13 cellular contexts compared by ENCODE assay signal in genomic region chr1:160627677-160628289, GRCh38. TPM values are rescaled to one million over a fixed set of nuclear protein-coding genes. Genes with fewer than 3 reads are reported as not detected.
DNase-seq lines count a peak whose midpoint lies in the region; ATAC-seq and TF ChIP-seq lines count a peak whose summit lies in the region.
"Not testable (repeated sequence)": the region's sequence is repeated elsewhere in the genome, so short reads cannot be mapped to it uniquely, and the experiment has no call there.
"Had no signal": no experiment of that assay in that cellular context is flagged by ENCODE, and none has a peak within 500 bp of the region (broad histone marks: within the 10 kb centered on the region; RNA-seq: fewer than 3 reads in every experiment).

No MANE protein-coding gene starts in this region.

- H3K4me3 Mint-ChIP-seq in CD8-positive, alpha-beta T cell: peak overlapping the region; percentile 42
- H3K4me3 Mint-ChIP-seq in memory B cell: not testable (repeated sequence)
- H3K4me3 Mint-ChIP-seq in stimulated activated naive CD8-positive, alpha-beta T cell treated with anti-CD3 and anti-CD28 coated beads, Interleukin-15, Interleukin-2, amounts not matched to agents 100 ng/mL and 50 ng/mL, for 24 hours: peak overlapping the region; percentile 79

- not testable (repeated sequence) for H3K27me3 Mint-ChIP-seq in CD8-positive, alpha-beta T cell (ENCODE audit: low read depth); memory B cell; stimulated activated naive CD8-positive, alpha-beta T cell treated with anti-CD3 and anti-CD28 coated beads, Interleukin-15, Interleukin-2, amounts not matched to agents 100 ng/mL and 50 ng/mL, for 24 hours

- H3K36me3 ChIP-seq in CD8-positive, alpha-beta T cell (ENCODE audit: insufficient read depth, low read length); KOPT-K1 (ENCODE audit: insufficient read depth, low read length): not testable (repeated sequence)

- intact Hi-C loops in CD8-positive, alpha-beta T cell (cut with DNase I, micrococcal nuclease): loop anchor here in 1 of 2 experiments (2.0 kb wide), 2 partner anchors 47 to 83 kb away; partner anchors contain the start of gene CD48

- H3K4me3 ChIP-seq in CD8-positive, alpha-beta T cell (ENCODE audit: low read depth, low read length): not testable (repeated sequence)

- not testable (repeated sequence) for H3K9me3 ChIP-seq in CD8-positive, alpha-beta T cell (ENCODE audit: low read length); KOPT-K1 (ENCODE audit: insufficient read depth, low read length, poor library complexity, severe bottlenecking)

- CTCF ChIA-PET in CD8-positive, alpha-beta T cell (lab: Charles Lee): interaction anchor here (1.0 to 10.0 kb wide), 10 partner anchors 9 to 209 kb away, joined by 3 to 75 read pairs (median 7); partner anchors contain the start of gene SLAMF1

- peaks cover 99% of the 10 kb centered on the region for H3K4me1 Mint-ChIP-seq in CD8-positive, alpha-beta T cell (ENCODE audit: low read depth)
- H3K4me1 Mint-ChIP-seq in memory B cell: peaks cover 65% of the 10 kb centered on the region
- H3K4me1 Mint-ChIP-seq in stimulated activated naive CD8-positive, alpha-beta T cell treated with anti-CD3 and anti-CD28 coated beads, Interleukin-15, Interleukin-2, amounts not matched to agents 100 ng/mL and 50 ng/mL, for 24 hours (ENCODE audit: low read depth): peaks cover 99% of the 10 kb centered on the region

- peak overlapping the region; percentile 97 for H3K27ac Mint-ChIP-seq in CD8-positive, alpha-beta T cell
- H3K27ac Mint-ChIP-seq in memory B cell: peak overlapping the region; percentile 76
- peak overlapping the region; percentile 99 for H3K27ac Mint-ChIP-seq in stimulated activated naive CD8-positive, alpha-beta T cell treated with anti-CD3 and anti-CD28 coated beads, Interleukin-15, Interleukin-2, amounts not matched to agents 100 ng/mL and 50 ng/mL, for 24 hours

- not testable (repeated sequence) for TF ChIP-seq CTCF in CD8-positive, alpha-beta T cell (IDR thresholded peaks at IDR 0.05)

- not testable (repeated sequence) for H3K9me3 Mint-ChIP-seq in CD8-positive, alpha-beta T cell; memory B cell; stimulated activated naive CD8-positive, alpha-beta T cell treated with anti-CD3 and anti-CD28 coated beads, Interleukin-15, Interleukin-2, amounts not matched to agents 100 ng/mL and 50 ng/mL, for 24 hours

- DNase-seq in CD8-positive, alpha-beta T cell: peak in 1 of 7 experiments; percentile 31
- DNase-seq in activated CD4-positive, alpha-beta T cell treated with anti-CD3 and anti-CD28 coated beads for 48 hours: peak; percentile 87
- peak; percentile 65 for DNase-seq in activated T-cell treated with anti-CD3 and anti-CD28 coated beads for 4 hours
- DNase-seq in activated naive CD4-positive, alpha-beta T cell treated with anti-CD3 and anti-CD28 coated beads, Interleukin-2, amount 50 U/mL, for 16 hours: peak; percentile 72
- DNase-seq in memory B cell (ENCODE audit: low spot score in 2 of 2): not testable (repeated sequence)
- DNase-seq in stimulated activated CD4-positive, alpha-beta T cell treated with anti-CD3 and anti-CD28 coated beads, Interleukin-2, amount 100 ng/mL, for 24 hours: peak; percentile 63 to 73

- H3K4me1 ChIP-seq in CD8-positive, alpha-beta T cell (ENCODE audit: insufficient read depth, low read length): peaks cover 85% of the 10 kb centered on the region

- not testable (repeated sequence) for H3K27ac ChIP-seq in CD8-positive, alpha-beta T cell (ENCODE audit: low read depth, low read length)
- H3K27ac ChIP-seq in KOPT-K1 (ENCODE audit: low read depth, low read length, poor library complexity, severe bottlenecking): peak overlapping the region; percentile 100

- POLR2A ChIA-PET in CD8-positive, alpha-beta T cell (lab: Charles Lee): interaction anchor here (0.6 to 1.6 kb wide), 8 partner anchors 10 to 199 kb away, joined by 3 to 5 read pairs (median 4); no protein-coding TSS in a partner anchor

- H3K27me3 ChIP-seq in CD8-positive, alpha-beta T cell (ENCODE audit: insufficient read depth, low read length): not testable (repeated sequence)

- H3K36me3 Mint-ChIP-seq in CD8-positive, alpha-beta T cell: peaks cover 29% of the 10 kb centered on the region
- H3K36me3 Mint-ChIP-seq in memory B cell: peaks cover 10% of the 10 kb centered on the region
- peaks cover 92% of the 10 kb centered on the region for H3K36me3 Mint-ChIP-seq in stimulated activated naive CD8-positive, alpha-beta T cell treated with anti-CD3 and anti-CD28 coated beads, Interleukin-15, Interleukin-2, amounts not matched to agents 100 ng/mL and 50 ng/mL, for 24 hours (ENCODE audit: low read depth)

- not testable (repeated sequence) for ATAC-seq in CD8-positive, alpha-beta T cell; memory B cell (ENCODE audit: low read depth)

RNA-seq across cellular contexts. Expression of gene SLAMF1, which starts 19.1 kb away (rescaled TPM):
- 10 to 100 TPM; 12.8 to 18.6 TPM for total RNA-seq in CD8-positive, alpha-beta T cell
- total RNA-seq: astrocyte, dermis blood vessel endothelial cell, fibroblast of lung, SK-MEL-5, temporal lobe had no signal

RNA-seq across cellular contexts. Expression of gene CD84, which starts 48.5 kb away (rescaled TPM):
- total RNA-seq in CD8-positive, alpha-beta T cell: 10 to 100 TPM; 28.3 to 31.7 TPM
- total RNA-seq: astrocyte, dermis blood vessel endothelial cell, fibroblast of lung, SK-MEL-5 had no signal
